In genomic region chr17:42953669-42954068, GRCh38 we compare ENCODE assay signal across 1 cellular context.
A peak's percentile ranks its signal among the peaks of the same experiment; 100 is the strongest.
TF ChIP-seq lines count a peak whose summit lies in the region.

No MANE protein-coding gene starts in this region.

TF ChIP-seq in HepG2, 621 proteins besides CTCF, POLR2A, EP300 and RAD21:
- TF ChIP-seq ZNF589 (CRISPR knock-in tag; conservative IDR thresholded peaks at IDR 0.05) (no peak), ZNF816 (CRISPR knock-in tag; IDR thresholded peaks at IDR 0.05; ENCODE audit: borderline replicate concordance) (no peak), JUN (CRISPR knock-in tag; IDR thresholded peaks at IDR 0.05) (no peak), HNF1B (CRISPR knock-in tag; IDR thresholded peaks at IDR 0.05) (peak; percentile 41; the same call in 1 of the 2 replicates), ZSCAN22 (CRISPR knock-in tag; IDR thresholded peaks at IDR 0.05) (no peak), RARA (CRISPR knock-in tag; IDR thresholded peaks at IDR 0.05) (peak; percentile 17; the same call in 1 of the 2 replicates), ZMYM2 (CRISPR knock-in tag; IDR thresholded peaks at IDR 0.05) (no peak), ZBTB40 (IDR thresholded peaks at IDR 0.05) (no peak), ZBTB40 (CRISPR knock-in tag; IDR thresholded peaks at IDR 0.05) (0 out of 2 replicates have a peak, but pooled peaks have one; percentile 22), FOXA3 (CRISPR knock-in tag; IDR thresholded peaks at IDR 0.05) (0 out of 2 replicates have a peak, but pooled peaks have one; percentile 21), TEAD3 (CRISPR knock-in tag; optimal IDR thresholded peaks at IDR 0.05; ENCODE audit: borderline replicate concordance) (no peak), ZNF264 (CRISPR knock-in tag; IDR thresholded peaks at IDR 0.05) (no peak), ZNF563 (CRISPR knock-in tag; IDR thresholded peaks at IDR 0.05) (no peak)
